ENCODE assay signal across 10 cellular contexts in genomic region chr1:10691740-10692125, GRCh38.
DNase-seq lines count a peak whose midpoint lies in the region; ATAC-seq and TF ChIP-seq lines count a peak whose summit lies in the region.
"Had no signal": no experiment of that assay in that cellular context is flagged by ENCODE, and none has a peak within 500 bp of the region (broad histone marks: within the 10 kb centered on the region; RNA-seq: fewer than 3 reads in every experiment).

No MANE protein-coding gene starts in this region.

- no peak for TF ChIP-seq CTCF in OCI-LY3 (IDR thresholded peaks at IDR 0.05; ENCODE audit: low read depth, low read length)

- peak; percentile 62 to 63 for ATAC-seq in activated naive CD4-positive, alpha-beta T cell treated with anti-CD3 and anti-CD28 coated beads, Interleukin-2, amount 50 U/mL, for 72 hours
- ATAC-seq in stimulated activated naive B cell treated with anti-CD40 and anti-IgM and Interleukin-4, amounts not matched to agents 10 μg/mL and 1 μg/mL and 100 μg/mL, for 72 hours (replicated peaks), result peak in 1 of 2 donors; percentile 38
- no peak for ATAC-seq in GM21723 (IDR thresholded peaks at IDR 0.05; ENCODE audit: unreplicated experiment)

- H3K27me3 Mint-ChIP-seq in stimulated activated naive B cell treated with anti-CD40 and anti-IgM and Interleukin-4, amounts not matched to agents 10 μg/mL and 1 μg/mL and 100 μg/mL, for 72 hours, result peaks cover 0 to 16% of the 10 kb centered on the region in 2 donors

- no peaks in the 10 kb centered on the region for H3K27me3 ChIP-seq in OCI-LY3 (ENCODE audit: low read depth, low read length)

- H3K4me3 ChIP-seq in OCI-LY3 (ENCODE audit: low read length), result peak overlapping the region; percentile 42; the same call in 1 of the 2 replicates

- DNase-seq in activated naive CD4-positive, alpha-beta T cell treated with anti-CD3 and anti-CD28 coated beads, Interleukin-2, amount 50 U/mL, for 72 hours (ENCODE audit: low spot score in 2 of 2), result peak in 1 of 2 donors; percentile 46
- DNase-seq in activated naive CD4-positive, alpha-beta T cell (lab: John Stamatoyannopoulos, UW), result no peak
- DNase-seq in kidney tubule cell (ENCODE audit: low spot score) (peak; percentile 72), SIG-M5 treated with dmso at 0.1 percent for 504 hours (lab: John Stamatoyannopoulos, UW; ENCODE audit: unreplicated experiment) (no peak)
- peak; percentile 27 for DNase-seq in stimulated activated naive B cell treated with anti-CD40 and anti-IgM and Interleukin-4, amounts not matched to agents 10 μg/mL and 1 μg/mL and 100 μg/mL, for 72 hours
- no peak for DNase-seq in stimulated activated naive CD4-positive, alpha-beta T cell treated with Interleukin-2 at 50 U/mL for 16 hours (lab: John Stamatoyannopoulos, UW)
- DNase-seq: activated gamma-delta T cell, NCI-H446 had no signal

- H4K20me1 ChIP-seq in OCI-LY3 (ENCODE audit: insufficient read depth, low read length), result no peaks in the 10 kb centered on the region

- H3K4me1 ChIP-seq in OCI-LY3 (ENCODE audit: low read length), result peaks cover 29% of the 10 kb centered on the region

- peak overlapping the region; percentile 51; the same call in 1 of the 2 replicates for H3K9ac ChIP-seq in OCI-LY3 (ENCODE audit: low read length)

- H3K4me2 ChIP-seq in OCI-LY3 (ENCODE audit: low read length), result peak overlapping the region; percentile 79

- peak overlapping the region; percentile 60; the same call in 1 of the 2 replicates for H3K27ac ChIP-seq in OCI-LY3 (ENCODE audit: low read length)

- H2AFZ ChIP-seq in OCI-LY3 (ENCODE audit: low read depth, low read length), result no peak overlapping the region

- H3K36me3 ChIP-seq in OCI-LY3 (replicated peaks; ENCODE audit: low read depth, low read length), result no peaks in the 10 kb centered on the region

- peaks cover 6% of the 10 kb centered on the region; the same call in 1 of the 2 replicates for H3K79me2 ChIP-seq in OCI-LY3 (ENCODE audit: low read length)

- no peaks in the 10 kb centered on the region for H3K9me3 ChIP-seq in OCI-LY3 (ENCODE audit: insufficient read depth, low read length)

- peak overlapping the region; percentile 32 to 90 for H3K4me3 Mint-ChIP-seq in stimulated activated naive B cell treated with anti-CD40 and anti-IgM and Interleukin-4, amounts not matched to agents 10 μg/mL and 1 μg/mL and 100 μg/mL, for 72 hours

- H3K9me3 Mint-ChIP-seq in activated naive CD4-positive, alpha-beta T cell treated with anti-CD3 and anti-CD28 coated beads, Interleukin-2, amount 50 U/mL, for 72 hours, result no peaks in the 10 kb centered on the region
- H3K9me3 Mint-ChIP-seq in stimulated activated naive B cell treated with anti-CD40 and anti-IgM and Interleukin-4, amounts not matched to agents 10 μg/mL and 1 μg/mL and 100 μg/mL, for 72 hours, result no peaks in the 10 kb centered on the region

- peaks cover 45 to 84% of the 10 kb centered on the region in 2 donors for H3K4me1 Mint-ChIP-seq in stimulated activated naive B cell treated with anti-CD40 and anti-IgM and Interleukin-4, amounts not matched to agents 10 μg/mL and 1 μg/mL and 100 μg/mL, for 72 hours

- no peak overlapping the region for H3K27ac Mint-ChIP-seq in activated naive CD4-positive, alpha-beta T cell treated with anti-CD3 and anti-CD28 coated beads, Interleukin-2, amount 50 U/mL, for 72 hours
- peak overlapping the region; percentile 73 for H3K27ac Mint-ChIP-seq in stimulated activated naive B cell treated with anti-CD40 and anti-IgM and Interleukin-4, amounts not matched to agents 10 μg/mL and 1 μg/mL and 100 μg/mL, for 72 hours

- no peaks in the 10 kb centered on the region for H3K36me3 Mint-ChIP-seq in activated naive CD4-positive, alpha-beta T cell treated with anti-CD3 and anti-CD28 coated beads, Interleukin-2, amount 50 U/mL, for 72 hours
- H3K36me3 Mint-ChIP-seq in stimulated activated naive B cell treated with anti-CD40 and anti-IgM and Interleukin-4, amounts not matched to agents 10 μg/mL and 1 μg/mL and 100 μg/mL, for 72 hours, result peaks cover 6 to 26% of the 10 kb centered on the region in 2 donors

Comparison
In these comparisons a context has a peak if more than half of its experiments do, and no peak if none do; other contexts are left out.
1. DNase-seq: peak in kidney tubule cell (single experiment) and stimulated activated naive B cell treated with anti-CD40 and anti-IgM and Interleukin-4, amounts not matched to agents 10 μg/mL and 1 μg/mL and 100 μg/mL, for 72 hours (single experiment); none in activated naive CD4-positive, alpha-beta T cell (0 of 4), stimulated activated naive CD4-positive, alpha-beta T cell treated with Interleukin-2 at 50 U/mL for 16 hours (single experiment) and SIG-M5 treated with dmso at 0.1 percent for 504 hours (single experiment).